8 cellular contexts compared by ENCODE assay signal in the genomic region with DNA sequence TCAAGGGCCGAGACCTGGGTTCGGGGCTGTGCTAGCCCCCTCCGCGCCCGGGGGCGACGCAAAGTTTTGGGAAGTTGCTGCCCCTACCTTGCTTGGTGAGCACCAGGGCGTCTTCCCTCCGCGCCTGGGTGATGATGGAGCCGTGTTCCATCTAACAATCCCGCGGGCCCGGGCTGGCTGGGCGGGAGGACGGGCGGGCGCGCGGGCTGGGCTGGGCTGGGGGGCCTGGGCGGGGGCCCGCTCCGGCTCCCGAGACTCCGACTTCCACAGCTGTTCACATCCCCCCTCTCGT. TPM values are rescaled to one million over a fixed set of nuclear protein-coding genes. Genes with fewer than 3 reads are reported as not detected.
DNase-seq lines count a peak whose midpoint lies in the region; ATAC-seq and TF ChIP-seq lines count a peak whose summit lies in the region.

No MANE protein-coding gene starts in this region.

- H3K36me3 ChIP-seq in CD4-positive, alpha-beta memory T cell (ENCODE audit: insufficient read depth, low read length) = no peaks in the 10 kb centered on the region
- no peaks in the 10 kb centered on the region for H3K36me3 ChIP-seq in H7 (replicated peaks; ENCODE audit: control insufficient read depth, insufficient read depth, low read length)
- no peaks in the 10 kb centered on the region for H3K36me3 ChIP-seq in effector memory CD4-positive, alpha-beta T cell (ENCODE audit: control insufficient read depth, insufficient read depth, low read length)

- peak overlapping the region; percentile 74 for H3K27ac ChIP-seq in CD4-positive, alpha-beta memory T cell (ENCODE audit: low read depth, low read length)
- H3K27ac ChIP-seq in effector memory CD4-positive, alpha-beta T cell (ENCODE audit: insufficient read depth, low read length, poor library complexity, severe bottlenecking) = peak overlapping the region; percentile 84

- peak overlapping the region in 6 of 7 donors; percentile 57 to 85 (median 79) for H3K27ac Mint-ChIP-seq in CD4-positive, alpha-beta memory T cell
- H3K27ac Mint-ChIP-seq in natural killer cell = peak overlapping the region in 1 of 2 donors; percentile 95

- no peaks in the 10 kb centered on the region for H3K9me3 ChIP-seq in CD4-positive, alpha-beta memory T cell (ENCODE audit: control insufficient read depth in 1 of 2, low read length in 2 of 2)
- no peaks in the 10 kb centered on the region for H3K9me3 ChIP-seq in effector memory CD4-positive, alpha-beta T cell (ENCODE audit: control insufficient read depth, low read length)

- peak; percentile 10 to 15 (median 12) for ATAC-seq in natural killer cell

- no peaks in the 10 kb centered on the region for H3K27me3 ChIP-seq in CD4-positive, alpha-beta memory T cell (ENCODE audit: insufficient read depth, low read length)
- no peaks in the 10 kb centered on the region; the same call in 1 of the 2 replicates for H3K27me3 ChIP-seq in H7 (ENCODE audit: control insufficient read depth, insufficient read depth, low read length)
- H3K27me3 ChIP-seq in effector memory CD4-positive, alpha-beta T cell (replicated peaks; ENCODE audit: control insufficient read depth, insufficient read depth, low read length, poor library complexity, severe bottlenecking) = no peaks in the 10 kb centered on the region

- CTCF ChIA-PET in CD4-positive, alpha-beta memory T cell (lab: Charles Lee; ENCODE audit: partially characterized antibody) = interaction anchor here (0.8 to 3.5 kb wide), 7 partner anchors 9 to 89 kb away, joined by 3 to 29 read pairs (median 4); partner anchors contain the start of gene TSFM

- H3K36me3 Mint-ChIP-seq in CD4-positive, alpha-beta memory T cell = peaks cover 5 to 16% of the 10 kb centered on the region in 2 donors
- H3K36me3 Mint-ChIP-seq in natural killer cell = no peaks in the 10 kb centered on the region

- peaks cover under 1 to 3% of the 10 kb centered on the region in 2 donors for H3K27me3 Mint-ChIP-seq in CD4-positive, alpha-beta memory T cell
- peaks cover 4% of the 10 kb centered on the region in 2 donors for H3K27me3 Mint-ChIP-seq in natural killer cell (ENCODE audit: low read depth in 2 of 2)

- H3K4me1 Mint-ChIP-seq in CD4-positive, alpha-beta memory T cell = peaks cover 35 to 62% (median 45%) of the 10 kb centered on the region in 4 donors
- H3K4me1 Mint-ChIP-seq in natural killer cell = peaks cover 35 to 48% of the 10 kb centered on the region in 2 donors

- H3K4me3 Mint-ChIP-seq in CD4-positive, alpha-beta memory T cell = peak overlapping the region; percentile 80 to 96 (median 89)
- peak overlapping the region; percentile 86 for H3K4me3 Mint-ChIP-seq in natural killer cell

- POLR2A ChIA-PET in CD4-positive, alpha-beta memory T cell (lab: Charles Lee; ENCODE audit: partially characterized antibody) = interaction anchor here (0.7 to 4.6 kb wide), 17 partner anchors 9 to 105 kb away, joined by 3 to 113 read pairs (median 6); partner anchors contain the start of genes ATP23, AVIL and MARCHF9

- no peaks in the 10 kb centered on the region for H3K9me3 Mint-ChIP-seq in CD4-positive, alpha-beta memory T cell
- H3K9me3 Mint-ChIP-seq in natural killer cell = no peaks in the 10 kb centered on the region

- H3K4me1 ChIP-seq in CD4-positive, alpha-beta memory T cell (ENCODE audit: insufficient read depth, low read length) = peaks cover 49% of the 10 kb centered on the region
- peaks cover 35% of the 10 kb centered on the region for H3K4me1 ChIP-seq in effector memory CD4-positive, alpha-beta T cell (ENCODE audit: control insufficient read depth, insufficient read depth, low read length, poor library complexity, severe bottlenecking)

- H3K4me3 ChIP-seq in CD4-positive, alpha-beta memory T cell (ENCODE audit: low read length in 2 of 2) = peak overlapping the region; percentile 84 to 87
- H3K4me3 ChIP-seq in H7 (ENCODE audit: insufficient read depth, low read depth, low read length) = peak overlapping the region; percentile 99
- H3K4me3 ChIP-seq in effector memory CD4-positive, alpha-beta T cell (ENCODE audit: insufficient read depth, low read depth, low read length, poor library complexity, severe bottlenecking) = peak overlapping the region; percentile 96

- DNase-seq in CD4-positive, alpha-beta memory T cell = peak in 3 of 5 donors; percentile 53 to 56 (median 55)
- DNase-seq in H7 = no peak
- peak in 1 of 3 donors; percentile 18 for DNase-seq in effector memory CD4-positive, alpha-beta T cell
- DNase-seq in natural killer cell = no peak
- DNase-seq in EL = no peak
- no peak for DNase-seq in NCI-H69 (lab: John Stamatoyannopoulos, UW)
- DNase-seq in DMS153 (lab: John Stamatoyannopoulos, UW) = no peak

- intact Hi-C loops in CD4-positive, alpha-beta memory T cell (cut with micrococcal nuclease) = loop anchor here (1.0 to 5.0 kb wide), 5 partner anchors 15 to 759 kb away; partner anchors contain the start of genes ATP23, CDK4 and NAB2
- intact Hi-C loops in natural killer cell (cut with micrococcal nuclease) = loop anchor here (5.0 kb wide), 1 partner anchor 64 kb away; the partner anchor contains the start of gene TSFM

- TF ChIP-seq CTCF in natural killer cell (IDR thresholded peaks at IDR 0.05) = no peak

TF ChIP-seq in PFSK-1, 5 proteins besides CTCF, POLR2A, EP300 and RAD21:
- TF ChIP-seq FOXP2 (optimal IDR thresholded peaks at IDR 0.05; ENCODE audit: borderline replicate concordance, extremely low read depth, extremely low read length, insufficient read depth) (no peak), REST (IDR thresholded peaks at IDR 0.05; ENCODE audit: insufficient read depth in 1 of 2, low read depth in 2 of 2, low read length in 2 of 2) (no peak), SIN3A (IDR thresholded peaks at IDR 0.05; ENCODE audit: borderline replicate concordance, insufficient read depth, low read length) (no peak), TAF1 (IDR thresholded peaks at IDR 0.05; ENCODE audit: borderline replicate concordance, insufficient read depth, low read length) (0 out of 2 replicates have a peak, but pooled peaks have one; percentile 35)

RNA-seq across cellular contexts. Expression of gene CTDSP2, which starts 0.3 kb away (rescaled TPM):
- 100 to 1,000 TPM; 274 to 285 TPM for total RNA-seq in CD4-positive, alpha-beta memory T cell
- 10 to 100 TPM; 57.7 to 74.8 TPM for polyA plus RNA-seq in CD4-positive, alpha-beta memory T cell
- 59.3 and 74.2 TPM in 2 replicates for total RNA-seq in H7 (2014; rRNA removed; shearing (Covaris generic))
- polyA plus RNA-seq in PFSK-1 (2012; ENCODE audit: insufficient read length, low read depth) = 110 TPM
- 100 to 1,000 TPM in 2 of 3 donors, 10 to 100 TPM in 1; 93.8 to 135 (median 123) TPM for total RNA-seq in natural killer cell

RNA-seq across cellular contexts. Expression of gene AVIL, which starts 27.7 kb away (rescaled TPM):
- total RNA-seq in CD4-positive, alpha-beta memory T cell = 10 to 100 TPM; 14.6 to 15.9 TPM
- under 1 TPM in 1 of 2 donors, not detected in 1; 0.68 TPM for polyA plus RNA-seq in CD4-positive, alpha-beta memory T cell
- total RNA-seq in H7 (2014; rRNA removed; shearing (Covaris generic)) = 0.38 TPM in 1 of 2 replicates, not detected in the other
- 1.1 TPM for polyA plus RNA-seq in PFSK-1 (2012; ENCODE audit: insufficient read length, low read depth)
- 1 to 10 TPM in 2 of 3 donors, under 1 TPM in 1; 0.45 to 2.2 (median 1.3) TPM for total RNA-seq in natural killer cell

Comparison
In these comparisons a context has a peak if more than half of its experiments do, and no peak if none do; other contexts are left out.
1. DNase-seq: peak in CD4-positive, alpha-beta memory T cell (3 of 5); none in H7 (single experiment), natural killer cell (single experiment), EL (single experiment), NCI-H69 (single experiment) and DMS153 (single experiment).
2. RNA of gene AVIL, which starts 27.7 kb away (total RNA-seq): 14.6 to 15.9 TPM in CD4-positive, alpha-beta memory T cell; 0.45 to 2.2 TPM in natural killer cell and 0.38 TPM in H7; every median in the first group is over 4 times any median in the second.
3. Peak in every context shown above with its lines, with median percentiles within 50 percentile points of each other: H3K4me3 ChIP-seq.